In genomic region chr5:68224561-68225187, GRCh38 we compare ENCODE assay signal across 11 cellular contexts. TPM values are rescaled to one million over a fixed set of nuclear protein-coding genes. Genes with fewer than 3 reads are reported as not detected.
DNase-seq lines count a peak whose midpoint lies in the region; ATAC-seq and TF ChIP-seq lines count a peak whose summit lies in the region.
"Had no signal": no experiment of that assay in that cellular context is flagged by ENCODE, and none has a peak within 500 bp of the region (broad histone marks: within the 10 kb centered on the region; RNA-seq: fewer than 3 reads in every experiment).

No MANE protein-coding gene starts in this region.

- no peak for TF ChIP-seq CTCF in right atrium auricular region (IDR thresholded peaks at IDR 0.05)
- TF ChIP-seq CTCF in breast epithelium (IDR thresholded peaks at IDR 0.05): no peak
- TF ChIP-seq CTCF in mucosa of descending colon (IDR thresholded peaks at IDR 0.05): no peak
- TF ChIP-seq CTCF in lower leg skin (IDR thresholded peaks at IDR 0.05): no peak

- H3K4me1 ChIP-seq in right atrium auricular region (peaks cover 0 to 74% of the 10 kb centered on the region in 2 donors), breast epithelium (peaks cover 0 to 29% of the 10 kb centered on the region in 2 donors), mucosa of descending colon (ENCODE audit: low read depth) (peaks cover 58% of the 10 kb centered on the region), Karpas-422 (ENCODE audit: low read length) (peaks cover 2% of the 10 kb centered on the region)
- H3K4me1 ChIP-seq: neural progenitor cell had no signal

- DNase-seq in right atrium auricular region (ENCODE audit: low spot score) (no peak), left ventricle myocardium superior (no peak), breast epithelium (ENCODE audit: low spot score in 2 of 2) (no peak), mucosa of descending colon (no peak), lower leg skin (ENCODE audit: low spot score in 2 of 2) (no peak), NCI-H524 (lab: John Stamatoyannopoulos, UW) (no peak), DMS53 (lab: John Stamatoyannopoulos, UW) (no peak), Karpas-422 (no peak)
- DNase-seq: activated CD8-positive, alpha-beta memory T cell treated with anti-CD3 and anti-CD28 coated beads, Interleukin-2, amount 10 ng/mL, durations not matched to agents 7 days and 5 days; SW 1271 had no signal

- H3K27me3 ChIP-seq in right atrium auricular region (no peaks in the 10 kb centered on the region), breast epithelium (no peaks in the 10 kb centered on the region), Karpas-422 (ENCODE audit: low read length) (no peaks in the 10 kb centered on the region)
- H3K27me3 ChIP-seq: neural progenitor cell had no signal

- H3K9me3 ChIP-seq in right atrium auricular region (peaks cover 0 to 9% of the 10 kb centered on the region in 2 donors), breast epithelium (peaks cover 0 to 8% of the 10 kb centered on the region in 2 donors), mucosa of descending colon (no peaks in the 10 kb centered on the region), Karpas-422 (ENCODE audit: low read length) (no peaks in the 10 kb centered on the region)

- no peak overlapping the region for H3K4me3 ChIP-seq in right atrium auricular region
- peak overlapping the region in 2 of 3 donors; percentile 29 to 40 for H3K4me3 ChIP-seq in breast epithelium
- H3K4me3 ChIP-seq in mucosa of descending colon: no peak overlapping the region
- H3K4me3 ChIP-seq in lower leg skin (ENCODE audit: low read depth, poor library complexity, severe bottlenecking): no peak overlapping the region
- H3K4me3 ChIP-seq in Karpas-422 (ENCODE audit: low read length): no peak overlapping the region
- H3K4me3 ChIP-seq: neural progenitor cell had no signal

- no peak overlapping the region for H3K9ac ChIP-seq in Karpas-422 (ENCODE audit: low read length)
- H3K9ac ChIP-seq: neural progenitor cell had no signal

- H3K9me2 ChIP-seq in Karpas-422 (replicated peaks; ENCODE audit: insufficient read depth, low read length): no peaks in the 10 kb centered on the region

- no peak for ATAC-seq in left ventricle myocardium superior
- peak; percentile 76 for ATAC-seq in mucosa of descending colon
- ATAC-seq: activated CD8-positive, alpha-beta memory T cell treated with anti-CD3 and anti-CD28 coated beads, Interleukin-2, amount 10 ng/mL, durations not matched to agents 7 days and 5 days had no signal

- H3K4me2 ChIP-seq in Karpas-422 (ENCODE audit: low read depth, low read length, poor library complexity, severe bottlenecking): no peak overlapping the region
- H3K4me2 ChIP-seq: neural progenitor cell had no signal

- WGBS in lower leg skin, 2 donors: 54 to 55% methylated on average over 4 of the region's 4 CpGs

- H3K79me2 ChIP-seq in Karpas-422 (ENCODE audit: low read length): peaks cover 95% of the 10 kb centered on the region

- peak overlapping the region; percentile 58 to 62 for H3K27ac ChIP-seq in right atrium auricular region
- peak overlapping the region; percentile 54 to 62 for H3K27ac ChIP-seq in breast epithelium
- H3K27ac ChIP-seq in Karpas-422 (ENCODE audit: low read length): no peak overlapping the region
- H3K27ac ChIP-seq: neural progenitor cell had no signal

- H2AFZ ChIP-seq in Karpas-422 (ENCODE audit: low read length): no peak overlapping the region
- H2AFZ ChIP-seq: neural progenitor cell had no signal

- H3K36me3 ChIP-seq in right atrium auricular region: peaks cover 19% of the 10 kb centered on the region
- peaks cover 4% of the 10 kb centered on the region for H3K36me3 ChIP-seq in breast epithelium
- no peaks in the 10 kb centered on the region for H3K36me3 ChIP-seq in mucosa of descending colon (ENCODE audit: low read depth)
- H3K36me3 ChIP-seq in Karpas-422 (ENCODE audit: insufficient read depth, low read length): peaks cover 5% of the 10 kb centered on the region; the same call in 1 of the 2 replicates
- H3K36me3 ChIP-seq: neural progenitor cell had no signal

- TF ChIP-seq POLR2A in breast epithelium (IDR thresholded peaks at IDR 0.05) (no peak), lower leg skin (IDR thresholded peaks at IDR 0.05) (no peak)

- intact Hi-C loops in left ventricle myocardium superior (cut with micrococcal nuclease): no loop called here
- intact Hi-C loops in breast epithelium (cut with DNase I; ENCODE audit: low total_unique reads): no loop called here
- intact Hi-C loops in mucosa of descending colon (cut with DNase I, micrococcal nuclease): no loop called here
- intact Hi-C loops in lower leg skin (cut with DNase I; ENCODE audit: low total_unique reads): no loop called here

- peaks cover 31% of the 10 kb centered on the region for H4K20me1 ChIP-seq in Karpas-422 (ENCODE audit: insufficient read depth, low read depth, low read length)

RNA-seq across cellular contexts. Expression of gene PIK3R1, which starts 9.1 kb away (rescaled TPM):
- total RNA-seq in right atrium auricular region (10 to 100 TPM; 87.0 to 91.1 TPM), left ventricle myocardium superior (119 TPM), breast epithelium (100 to 1,000 TPM; 193 to 429 (median 275) TPM), mucosa of descending colon (100 to 1,000 TPM in 1 of 3 donors, 10 to 100 TPM in 2; 66.7 to 197 (median 74.9) TPM), lower leg skin (100 to 1,000 TPM; 102 to 245 (median 137) TPM)
- 13.2 and 24.0 TPM in 2 replicates for total RNA-seq in Karpas-422 (2014; rRNA removed; shearing (Covaris generic); ENCODE audit: low replicate concordance)

Comparison
In these comparisons a context has a peak if more than half of its experiments do, and no peak if none do; other contexts are left out.
1. H3K4me3 ChIP-seq: peak in breast epithelium (2 of 3); none in right atrium auricular region (0 of 2), mucosa of descending colon (single experiment), lower leg skin (single experiment) and Karpas-422 (single experiment).